ENCODE assay signal across 13 cellular contexts in genomic region chr2:19351914-19352697, GRCh38. TPM values are rescaled to one million over a fixed set of nuclear protein-coding genes. Genes with fewer than 3 reads are reported as not detected.
DNase-seq lines count a peak whose midpoint lies in the region; ATAC-seq, FAIRE-seq and TF ChIP-seq lines count a peak whose summit lies in the region.
"Had no signal": no experiment of that assay in that cellular context is flagged by ENCODE, and none has a peak within 500 bp of the region (broad histone marks: within the 10 kb centered on the region; RNA-seq: fewer than 3 reads in every experiment).

No MANE protein-coding gene starts in this region.

- no peak overlapping the region for H2BK5ac ChIP-seq in H1 (ENCODE audit: low read depth, low read length)

- H3K36me3 ChIP-seq in H1 (ENCODE audit: control insufficient read depth in 2 of 4, insufficient read depth in 4 of 4, low read length in 3 of 4): 0 out of 8 replicates have a peak, but pooled peaks cover 0 to 6% (median 0%) of the 10 kb centered on the region in 4 experiments

- TF ChIP-seq RAD21 in H1 (IDR thresholded peaks at IDR 0.05 in 1 of 2, conservative IDR thresholded peaks at IDR 0.05 in 1 of 2; ENCODE audit: low read depth in 2 of 2, low read length in 2 of 2): no peak

- peaks cover 3 to 35% (median 19%) of the 10 kb centered on the region in 4 experiments for H3K4me1 ChIP-seq in H1 (replicated peaks in 1 of 4; ENCODE audit: control insufficient read depth in 3 of 4, insufficient read depth in 4 of 4, low read length in 3 of 4)

- no peak overlapping the region for H4K5ac ChIP-seq in H1 (ENCODE audit: insufficient read length, low read depth, low read length)

- peaks cover 81 to 89% (median 88%) of the 10 kb centered on the region in 4 experiments for H3K27me3 ChIP-seq in H1 (replicated peaks in 1 of 4; ENCODE audit: control insufficient read depth in 3 of 4, extremely low read depth in 1 of 4, insufficient read depth in 3 of 4, low read length in 3 of 4)

- peak overlapping the region; percentile 16 to 56 (median 24); a peak in 5 of 8 replicates for H3K4me3 ChIP-seq in H1 (ENCODE audit: extremely low read depth in 1 of 4, insufficient read depth in 2 of 4, low read depth in 3 of 4, low read length in 4 of 4)

- no peak overlapping the region for H2AFZ ChIP-seq in H1 (ENCODE audit: low read length)

- H3K36me3 Mint-ChIP-seq in IgD-negative memory B cell (no peaks in the 10 kb centered on the region), osteocyte (ENCODE audit: unreplicated experiment) (peaks cover 17% of the 10 kb centered on the region)

- peaks cover 15 to 26% (median 18%) of the 10 kb centered on the region in 3 donors for H3K4me1 Mint-ChIP-seq in IgD-negative memory B cell
- H3K4me1 Mint-ChIP-seq in osteocyte (ENCODE audit: unreplicated experiment): peaks cover 26% of the 10 kb centered on the region

- peaks cover 23 to 32% of the 10 kb centered on the region in 2 experiments for H4K20me1 ChIP-seq in H1 (replicated peaks in 1 of 2; ENCODE audit: control insufficient read depth in 1 of 2, insufficient read depth in 2 of 2, low read length in 2 of 2)

- no peaks in the 10 kb centered on the region for H3K79me2 ChIP-seq in H1 (ENCODE audit: control insufficient read depth in 1 of 2, insufficient read depth in 2 of 2, low read length in 2 of 2)

- no peak overlapping the region for H2BK20ac ChIP-seq in H1 (ENCODE audit: low read length)

- H3K27me3 Mint-ChIP-seq in IgD-negative memory B cell (peaks cover 66% of the 10 kb centered on the region), osteocyte (ENCODE audit: unreplicated experiment) (peaks cover 17% of the 10 kb centered on the region)

- H3K9ac ChIP-seq in H1 (replicated peaks in 1 of 4; ENCODE audit: extremely low read depth in 1 of 4, low read depth in 3 of 4, low read length in 3 of 4): no peak overlapping the region

- no peaks in the 10 kb centered on the region; the same call in 1 of the 2 replicates for H3K79me1 ChIP-seq in H1 (ENCODE audit: low read depth, low read length)

- peak; percentile 19 for DNase-seq in activated CD4-positive, alpha-beta T cell treated with anti-CD3 and anti-CD28 coated beads for 48 hours
- DNase-seq in activated CD4-positive, alpha-beta T cell treated with anti-CD3 and anti-CD28 coated beads, Interleukin-2, amount 50 U/mL, for 48 hours: no peak
- peak in 1 of 2 experiments; percentile 59 for DNase-seq in H1 (ENCODE audit: low read depth in 1 of 2, low spot score in 2 of 2)
- peak; percentile 81 for DNase-seq in osteocyte (ENCODE audit: extremely low spot score, unreplicated experiment)
- no peak for DNase-seq in KBM-7
- no peak for DNase-seq in DMS 273 (lab: John Stamatoyannopoulos, UW; ENCODE audit: unreplicated experiment)
- DNase-seq: hippocampal formation; NCI-H1092; NCI-H774; stimulated activated CD4-positive, alpha-beta T cell treated with anti-CD3 and anti-CD28 coated beads, Interleukin-2, amount 100 ng/mL, for 24 hours had no signal

- H3K56ac ChIP-seq in H1 (replicated peaks; ENCODE audit: insufficient read length, low read depth, low read length): no peak overlapping the region

- H3K27ac ChIP-seq in H1 (ENCODE audit: low read depth, low read length): no peak overlapping the region

- no peak overlapping the region for H3K4ac ChIP-seq in H1 (replicated peaks; ENCODE audit: insufficient read length, low read depth, low read length)

- 8% methylated on average over 29 of the region's 29 CpGs; no CpG with 5 or more reads in 1 of the 2 experiments for WGBS in H1 (ENCODE audit: extremely low coverage in 1 of 2, insufficient coverage in 1 of 2, insufficient read length in 1 of 2, insufficient replicate concordance in 2 of 2, low coverage in 1 of 2, low lambda C conversion rate in 2 of 2, missing lambda C conversion rate in 1 of 2), 2 experiments

- H2AK5ac ChIP-seq in H1 (ENCODE audit: low read depth, low read length): no peak overlapping the region

- POLR2A ChIA-PET in H1 (lab: Charles Lee; ENCODE audit: partially characterized antibody): interaction anchor here (0.6 to 0.9 kb wide), 3 partner anchors 9 to 376 kb away, joined by 3 to 6 read pairs (median 3); no protein-coding TSS in a partner anchor

- no peak overlapping the region for H4K91ac ChIP-seq in H1 (replicated peaks; ENCODE audit: insufficient read length, low read length)

- ATAC-seq in HG03135 (IDR thresholded peaks at IDR 0.05; ENCODE audit: unreplicated experiment): no peak

- no peak overlapping the region for H2BK120ac ChIP-seq in H1 (replicated peaks; ENCODE audit: low read depth, low read length)

- no peak for TF ChIP-seq POLR2A in H1 (IDR thresholded peaks at IDR 0.05; ENCODE audit: control extremely low read depth in 1 of 2, low read depth in 2 of 2, low read length in 2 of 2)

- H3K4me3 Mint-ChIP-seq in IgD-negative memory B cell (peak overlapping the region; percentile 19 to 63 (median 58)), osteocyte (ENCODE audit: unreplicated experiment) (no peak overlapping the region)

- H3K4me2 ChIP-seq in H1 (ENCODE audit: insufficient read depth in 1 of 2, low read depth in 2 of 2, low read length in 2 of 2): peak overlapping the region; percentile 72 to 82

- in situ Hi-C loops in KBM-7 (cut with MboI; ENCODE audit: low pct_unique_long_range_greater_than_20kb, low sequenced_read_pairs): loop anchor here (25.0 kb wide), 2 partner anchors 510 to 840 kb away; no protein-coding TSS in a partner anchor

- no peak overlapping the region for H4K8ac ChIP-seq in H1 (ENCODE audit: extremely low read depth, insufficient read depth, low read length)

- H3K23me2 ChIP-seq in H1 (ENCODE audit: low read depth, low read length): no peaks in the 10 kb centered on the region; the same call in 1 of the 2 replicates

- no peaks in the 10 kb centered on the region for H3K9me3 ChIP-seq in H1 (ENCODE audit: insufficient read depth in 2 of 2, low read depth in 1 of 2, low read length in 1 of 2)

- TF ChIP-seq EP300 in H1 (IDR thresholded peaks at IDR 0.05; ENCODE audit: borderline replicate concordance in 1 of 2, low read depth in 2 of 2, low read length in 2 of 2): no peak

- no peak overlapping the region for H3K14ac ChIP-seq in H1 (ENCODE audit: insufficient read length)

- H3K9me3 Mint-ChIP-seq in IgD-negative memory B cell (peaks cover 0 to 9% (median 3%) of the 10 kb centered on the region in 3 donors), osteocyte (ENCODE audit: unreplicated experiment) (no peaks in the 10 kb centered on the region)

- no peak for FAIRE-seq in H1 (lab: Jason Lieb, UNC)

- no peak overlapping the region for H2BK15ac ChIP-seq in H1 (ENCODE audit: low read length)

- H3K27ac Mint-ChIP-seq in IgD-negative memory B cell (peak overlapping the region; percentile 8 to 31 (median 28)), osteocyte (ENCODE audit: unreplicated experiment) (no peak overlapping the region)

- H3K18ac ChIP-seq in H1 (ENCODE audit: extremely low read depth, low read length): peak overlapping the region; percentile 29; the same call in 1 of the 2 replicates

- peak overlapping the region; percentile 31; the same call in 1 of the 2 replicates for H2BK12ac ChIP-seq in H1 (ENCODE audit: low read depth, low read length)

- no peak overlapping the region for H3K23ac ChIP-seq in H1 (ENCODE audit: insufficient read length)

- TF ChIP-seq CTCF in H1 (IDR thresholded peaks at IDR 0.05; ENCODE audit: control extremely low read depth in 1 of 3, insufficient read depth in 1 of 3, low read depth in 1 of 3, low read length in 3 of 3) (no peak), osteocyte (IDR thresholded peaks at IDR 0.05) (no peak)

- CTCF ChIA-PET in H1 (lab: Charles Lee; ENCODE audit: partially characterized antibody): interaction anchor here (0.5 to 7.5 kb wide), 13 partner anchors 8 to 665 kb away, joined by 3 to 104 read pairs (median 4); partner anchors contain the start of gene OSR1

TF ChIP-seq in H1, 55 proteins besides CTCF, POLR2A, EP300 and RAD21:
- TF ChIP-seq ASH2L (IDR thresholded peaks at IDR 0.05; ENCODE audit: low read length): no peak
- peak; percentile 58; the same call in 1 of the 2 replicates for TF ChIP-seq CEBPB (IDR thresholded peaks at IDR 0.05; ENCODE audit: low read depth, low read length)
- TF ChIP-seq E2F6 (IDR thresholded peaks at IDR 0.05): peak; percentile 33; the same call in 1 of the 2 replicates
- no peak for TF ChIP-seq SAP30 (IDR thresholded peaks at IDR 0.05; ENCODE audit: insufficient read depth, insufficient replicate concordance, low read length)
- peak; percentile 37 for TF ChIP-seq RNF2 (IDR thresholded peaks at IDR 0.05; ENCODE audit: borderline replicate concordance, low read depth, low read length, missing control alignments, poor library complexity, severe bottlenecking)
- no peak for TF ChIP-seq BCL11A (IDR thresholded peaks at IDR 0.05; ENCODE audit: low read depth in 2 of 2, low read length in 2 of 2)
- TF ChIP-seq GTF2F1 (IDR thresholded peaks at IDR 0.05; ENCODE audit: borderline replicate concordance, low read depth, low read length): no peak
- no peak for TF ChIP-seq YY1 (IDR thresholded peaks at IDR 0.05; ENCODE audit: low read depth, low read length)
- TF ChIP-seq EZH2 (IDR thresholded peaks at IDR 0.05; ENCODE audit: low read depth, low read length, severe bottlenecking): peak; percentile 66
- peak; percentile 70 for TF ChIP-seq SUZ12 (IDR thresholded peaks at IDR 0.05; ENCODE audit: low read length)
- no peak for TF ChIP-seq CBX5 (IDR thresholded peaks at IDR 0.05; ENCODE audit: low read depth, low read length)
TF ChIP-seq in H1: peak in this region for 5.

RNA-seq across cellular contexts. Expression of gene OSR1, which starts 6.3 kb away (rescaled TPM):
- polyA plus RNA-seq in IgD-negative memory B cell: not detected
- total RNA-seq in H1 (2021; fragmentation: NEBNext Ultra II Directional; extraction: Animal tissue kit (Norgen Biotek cat#: 25700)): 0.22 TPM in 1 of 2 replicates, not detected in the other
- 0.05 TPM in 2 replicates for polyA plus RNA-seq in H1 (2011; rRNA removed)
- polyA plus RNA-seq in H1 (2011; cell fraction: cytosol; rRNA removed): not detected
- polyA plus RNA-seq in H1 (2011; cell fraction: nucleus; rRNA removed): 0.09 TPM
- not detected in 4 replicates for polyA plus RNA-seq in H1 (2012, experiment 1 of 2)
- polyA plus RNA-seq in H1 (2012, experiment 2 of 2): 0.13 TPM
- polyA plus RNA-seq in H1 (2013, experiment 1 of 2): 0.06 TPM
- 0.04 TPM for polyA plus RNA-seq in H1 (2013, experiment 2 of 2)
- 0.06 TPM in 1 of 2 replicates, not detected in the other for polyA minus RNA-seq in H1 (2011; rRNA and poly(A)+ RNA removed)
- not detected for polyA minus RNA-seq in H1 (2011; cell fraction: cytosol; rRNA and poly(A)+ RNA removed)
- polyA minus RNA-seq in H1 (2011; cell fraction: nucleus; rRNA and poly(A)+ RNA removed): 0.10 TPM
- total RNA-seq in osteocyte: 5.8 and 6.1 TPM in 2 replicates
- total RNA-seq: T-helper 1 cell treated with Interleukin-12 subunit alpha and Interleukin-12 subunit beta and Interleukin-4 antibody, amounts not matched to agents 30 ng/mL and 1 ng/mL, for 36 hours had no signal

Comparison
In these comparisons a context has a peak if more than half of its experiments do, and no peak if none do; other contexts are left out.
1. DNase-seq: peak in activated CD4-positive, alpha-beta T cell treated with anti-CD3 and anti-CD28 coated beads for 48 hours (single experiment) and osteocyte (single experiment); none in activated CD4-positive, alpha-beta T cell treated with anti-CD3 and anti-CD28 coated beads, Interleukin-2, amount 50 U/mL, for 48 hours (0 of 2), KBM-7 (single experiment) and DMS 273 (single experiment).